ENCODE assay signal across 25 cellular contexts in the genomic region with DNA sequence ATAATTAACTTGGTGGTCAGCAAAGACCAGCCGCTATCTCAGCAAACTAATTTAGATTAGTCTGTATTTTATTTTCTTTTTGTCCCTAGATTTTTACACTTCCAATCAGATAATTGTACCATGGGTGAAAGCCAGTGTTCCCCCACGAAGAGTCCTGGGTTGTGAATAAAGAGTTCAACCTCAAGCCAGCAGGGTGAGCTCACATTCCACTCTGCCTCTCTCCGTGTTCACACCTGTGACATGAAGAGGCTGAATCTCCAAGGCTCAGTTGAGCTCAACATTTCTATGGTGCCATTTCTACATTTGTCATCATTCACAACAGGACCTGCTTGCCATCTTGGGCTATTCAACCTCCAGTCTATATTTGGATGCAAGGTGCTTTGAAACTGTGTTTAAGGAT.
DNase-seq lines count a peak whose midpoint lies in the region; ATAC-seq and TF ChIP-seq lines count a peak whose summit lies in the region.
"Had no signal": no experiment of that assay in that cellular context is flagged by ENCODE, and none has a peak within 500 bp of the region (broad histone marks: within the 10 kb centered on the region; RNA-seq: fewer than 3 reads in every experiment).

No MANE protein-coding gene starts in this region.

- H3K4me2 ChIP-seq in H9 (ENCODE audit: insufficient read depth, insufficient read length, low read length) (no peak overlapping the region), OCI-LY3 (ENCODE audit: low read length) (no peak overlapping the region)
- H3K4me2 ChIP-seq: KMS-11 had no signal

- H3K36me3 Mint-ChIP-seq in H9 (ENCODE audit: insufficient read depth in 1 of 3, low read depth in 3 of 3) (no peaks in the 10 kb centered on the region; a peak in 1 of 7 replicates), mesothelial cell of epicardium (no peaks in the 10 kb centered on the region)
- H3K36me3 Mint-ChIP-seq: activated CD8-positive, alpha-beta memory T cell treated with anti-CD3 and anti-CD28 coated beads, Interleukin-2, amount 10 ng/mL, durations not matched to agents 7 days and 5 days; activated naive CD4-positive, alpha-beta T cell treated with anti-CD3 and anti-CD28 coated beads, Interleukin-2, amount 50 U/mL, for 72 hours; CD4-positive, alpha-beta memory T cell; natural killer cell had no signal

- H2BK15ac ChIP-seq in H9 (ENCODE audit: low read depth, low read length): no peak overlapping the region

- H3K4me3 Mint-ChIP-seq in H9 (no peak overlapping the region), mesothelial cell of epicardium (no peak overlapping the region)
- H3K4me3 Mint-ChIP-seq: activated CD8-positive, alpha-beta memory T cell treated with anti-CD3 and anti-CD28 coated beads, Interleukin-2, amount 10 ng/mL, durations not matched to agents 7 days and 5 days; CD4-positive, alpha-beta memory T cell; natural killer cell had no signal

- H2AK5ac ChIP-seq in H9 (ENCODE audit: insufficient read length, low read length): no peak overlapping the region

- H4K20me1 ChIP-seq in H9 (ENCODE audit: control insufficient read depth, insufficient read depth, insufficient read length) (no peaks in the 10 kb centered on the region), OCI-LY3 (ENCODE audit: insufficient read depth, low read length) (no peaks in the 10 kb centered on the region; the same call in 1 of the 2 replicates)

- H4K8ac ChIP-seq in H9 (replicated peaks; ENCODE audit: insufficient read length, low read depth, low read length): no peak overlapping the region

- no peak overlapping the region for H3K18ac ChIP-seq in H9 (ENCODE audit: insufficient read length, low read depth, low read length)

- peak overlapping the region in 1 of 3 experiments; percentile 36; a peak in 1 of 7 replicates for H3K27ac Mint-ChIP-seq in H9
- H3K27ac Mint-ChIP-seq in mesothelial cell of epicardium: no peak overlapping the region
- H3K27ac Mint-ChIP-seq: activated CD8-positive, alpha-beta memory T cell treated with anti-CD3 and anti-CD28 coated beads, Interleukin-2, amount 10 ng/mL, durations not matched to agents 7 days and 5 days; activated naive CD4-positive, alpha-beta T cell treated with anti-CD3 and anti-CD28 coated beads, Interleukin-2, amount 50 U/mL, for 72 hours; CD4-positive, alpha-beta memory T cell; natural killer cell had no signal

- no peak overlapping the region for H4K5ac ChIP-seq in H9 (ENCODE audit: insufficient read length, low read depth, low read length)

- peak; percentile 64 for TF ChIP-seq CTCF in H9 (conservative IDR thresholded peaks at IDR 0.05)
- TF ChIP-seq CTCF in OCI-LY3 (IDR thresholded peaks at IDR 0.05; ENCODE audit: low read depth, low read length): peak; percentile 17; the same call in 1 of the 2 replicates
- TF ChIP-seq CTCF in mesothelial cell of epicardium (IDR thresholded peaks at IDR 0.05; ENCODE audit: unreplicated experiment): no peak

- H3K9ac ChIP-seq in H9 (ENCODE audit: extremely low read depth, insufficient read length, low read length) (no peak overlapping the region), OCI-LY3 (ENCODE audit: low read length) (no peak overlapping the region)
- H3K9ac ChIP-seq: KMS-11, parathyroid adenoma had no signal

- H3K27me3 Mint-ChIP-seq in H9 (ENCODE audit: low read depth) (peaks cover 38% of the 10 kb centered on the region), mesothelial cell of epicardium (ENCODE audit: low read depth) (peaks cover 10% of the 10 kb centered on the region)
- H3K27me3 Mint-ChIP-seq: activated CD8-positive, alpha-beta memory T cell treated with anti-CD3 and anti-CD28 coated beads, Interleukin-2, amount 10 ng/mL, durations not matched to agents 7 days and 5 days; CD4-positive, alpha-beta memory T cell had no signal

- H4K91ac ChIP-seq in H9 (ENCODE audit: insufficient read length, low read depth, low read length): no peak overlapping the region

- ATAC-seq in left lobe of liver: peak; percentile 26
- no peak for ATAC-seq in GM19463 (IDR thresholded peaks at IDR 0.05; ENCODE audit: unreplicated experiment)
- ATAC-seq in GM19324 (IDR thresholded peaks at IDR 0.05; ENCODE audit: low FRiP score, unreplicated experiment): no peak
- ATAC-seq: activated CD8-positive, alpha-beta memory T cell treated with anti-CD3 and anti-CD28 coated beads, Interleukin-2, amount 10 ng/mL, durations not matched to agents 7 days and 5 days; activated naive CD4-positive, alpha-beta T cell treated with anti-CD3 and anti-CD28 coated beads, Interleukin-2, amount 50 U/mL, for 72 hours; GM12878; natural killer cell; sciatic nerve had no signal

- no peak overlapping the region for H3K56ac ChIP-seq in H9 (ENCODE audit: insufficient read length, low read depth, low read length)

- no peak overlapping the region for H3K4me3 ChIP-seq in OCI-LY3 (ENCODE audit: low read length)
- H3K4me3 ChIP-seq: GM12878, SJSA1, vagina had no signal

- H3K9me3 ChIP-seq in H9 (ENCODE audit: control insufficient read depth, low read depth, low read length): no peaks in the 10 kb centered on the region
- no peaks in the 10 kb centered on the region for H3K9me3 ChIP-seq in OCI-LY3 (ENCODE audit: insufficient read depth, low read length)
- H3K9me3 ChIP-seq: vagina had no signal

- H3K27me3 ChIP-seq in H9 (ENCODE audit: insufficient read depth, low read length) (peaks cover 10% of the 10 kb centered on the region; the same call in 1 of the 2 replicates), OCI-LY3 (ENCODE audit: low read depth, low read length) (no peaks in the 10 kb centered on the region)
- H3K27me3 ChIP-seq: SJSA1, vagina had no signal

- H3K4me1 Mint-ChIP-seq in H9 (peaks cover 8% of the 10 kb centered on the region in 2 experiments), mesothelial cell of epicardium (no peaks in the 10 kb centered on the region)
- H3K4me1 Mint-ChIP-seq: activated CD8-positive, alpha-beta memory T cell treated with anti-CD3 and anti-CD28 coated beads, Interleukin-2, amount 10 ng/mL, durations not matched to agents 7 days and 5 days; CD4-positive, alpha-beta memory T cell; natural killer cell had no signal

- H3K36me3 ChIP-seq in OCI-LY3 (replicated peaks; ENCODE audit: low read depth, low read length): no peaks in the 10 kb centered on the region
- H3K36me3 ChIP-seq: SJSA1, vagina had no signal

- H2BK120ac ChIP-seq in H9 (ENCODE audit: low read depth, low read length, poor library complexity, severe bottlenecking): no peak overlapping the region

- H3K9me3 Mint-ChIP-seq in H9 (peaks cover 0 to 3% of the 10 kb centered on the region in 2 experiments; a peak in 2 of 5 replicates), mesothelial cell of epicardium (peaks cover 7% of the 10 kb centered on the region)
- H3K9me3 Mint-ChIP-seq: activated naive CD4-positive, alpha-beta T cell treated with anti-CD3 and anti-CD28 coated beads, Interleukin-2, amount 50 U/mL, for 72 hours; natural killer cell had no signal

- no peak overlapping the region for H2AFZ ChIP-seq in H9 (ENCODE audit: low read length)
- H2AFZ ChIP-seq in OCI-LY3 (ENCODE audit: low read depth, low read length): no peak overlapping the region
- H2AFZ ChIP-seq: parathyroid adenoma had no signal

- no CpG with 5 or more reads among the region's 3 CpGs for WGBS in H9 (ENCODE audit: extremely low coverage, insufficient read length, low lambda C conversion rate)

- H3K23ac ChIP-seq in H9 (ENCODE audit: insufficient read length, low read depth, low read length): no peak overlapping the region

- H2BK5ac ChIP-seq in H9 (ENCODE audit: insufficient read length, low read length): no peak overlapping the region

- H3K4me1 ChIP-seq in H9 (ENCODE audit: insufficient read depth, low read length): peaks cover 2% of the 10 kb centered on the region; the same call in 1 of the 2 replicates
- H3K4me1 ChIP-seq in OCI-LY3 (ENCODE audit: low read length): no peaks in the 10 kb centered on the region
- H3K4me1 ChIP-seq: parathyroid adenoma, SJSA1, vagina had no signal

- H3K4ac ChIP-seq in H9 (ENCODE audit: low read depth, low read length): no peak overlapping the region

- H3K27ac ChIP-seq in H9 (ENCODE audit: insufficient read length, low read depth, low read length): no peak overlapping the region
- no peak overlapping the region for H3K27ac ChIP-seq in OCI-LY3 (ENCODE audit: low read length)
- H3K27ac ChIP-seq: KMS-11, parathyroid adenoma, SJSA1, vagina had no signal

- H3K79me2 ChIP-seq in H9 (ENCODE audit: insufficient read depth, low read length) (no peaks in the 10 kb centered on the region), OCI-LY3 (ENCODE audit: low read length) (no peaks in the 10 kb centered on the region)
- H3K79me2 ChIP-seq: parathyroid adenoma had no signal

- H3K14ac ChIP-seq in H9 (ENCODE audit: insufficient read depth, low read length): no peak overlapping the region

- DNase-seq in COR-L47 (lab: John Stamatoyannopoulos, UW) (peak; percentile 4), H9 (no peak), left lobe of liver (ENCODE audit: low spot score) (no peak), mesothelial cell of epicardium (ENCODE audit: low spot score in 2 of 2, unreplicated experiment in 2 of 2) (no peak)
- DNase-seq: activated CD4-positive, alpha-beta T cell treated with anti-CD3 and anti-CD28 coated beads for 48 hours; activated CD8-positive, alpha-beta memory T cell treated with anti-CD3 and anti-CD28 coated beads, Interleukin-2, amount 10 ng/mL, durations not matched to agents 7 days and 5 days; aorta; caudate nucleus; CD4-positive, alpha-beta memory T cell; dermis blood vessel endothelial cell; DMS79; midbrain; MV-4-11; natural killer cell; NCI-H2081 had no signal

- no peaks in the 10 kb centered on the region for H3K79me1 ChIP-seq in H9 (ENCODE audit: insufficient read depth, low read depth, low read length, poor library complexity, severe bottlenecking)

- no peak overlapping the region for H2BK12ac ChIP-seq in H9 (ENCODE audit: insufficient read length, low read depth, low read length)

- H3K23me2 ChIP-seq in H9 (ENCODE audit: insufficient read length, low read depth, low read length, poor library complexity, severe bottlenecking): peaks cover under 1% of the 10 kb centered on the region

- no peak overlapping the region for H3T11ph ChIP-seq in H9 (ENCODE audit: low read length)

- no peak overlapping the region for H2BK20ac ChIP-seq in H9 (ENCODE audit: low read depth, low read length, poor library complexity, severe bottlenecking)
